ENCODE assay signal across 28 cellular contexts in genomic region chr4:150923945-150924344, GRCh38.
DNase-seq lines count a peak whose midpoint lies in the region; ATAC-seq, FAIRE-seq and TF ChIP-seq lines count a peak whose summit lies in the region.
"Had no signal": no experiment of that assay in that cellular context is flagged by ENCODE, and none has a peak within 500 bp of the region (broad histone marks: within the 10 kb centered on the region; RNA-seq: fewer than 3 reads in every experiment).

No MANE protein-coding gene starts in this region.

- H3K4me2 ChIP-seq in K562 (ENCODE audit: insufficient read depth, low read length): no peak overlapping the region
- H3K4me2 ChIP-seq: A549; BLaER1 treated with 17β-estradiol and CSF1 and Interleukin-3, amounts not matched to agents 10 nM and 100 nM had no signal

- no peak for TF ChIP-seq POLR2A in K562 (conservative IDR thresholded peaks at IDR 0.05)

- no peak for FAIRE-seq in K562 (lab: Jason Lieb, UNC)
- FAIRE-seq: A549, GM12878, GM12892, GM18507 had no signal

- in situ Hi-C loops in K562 (cut with MboI): no loop called here

- peak overlapping the region; percentile 45 for H3K27ac Mint-ChIP-seq in mesothelial cell of epicardium
- H3K27ac Mint-ChIP-seq: B cell; CD4-positive, alpha-beta memory T cell had no signal

- H3K9ac ChIP-seq in K562 (ENCODE audit: insufficient read depth in 1 of 2, low read depth in 2 of 2, low read length in 2 of 2): no peak overlapping the region
- H3K9ac ChIP-seq: BLaER1 treated with 17β-estradiol and CSF1 and Interleukin-3, amounts not matched to agents 10 nM and 100 nM had no signal

- H3K4me3 ChIP-seq in K562: no peak overlapping the region
- H3K4me3 ChIP-seq: A549; BLaER1 treated with 17β-estradiol and CSF1 and Interleukin-3, amounts not matched to agents 10 nM and 100 nM; GM12878 had no signal

- no peak overlapping the region for H3K4me3 Mint-ChIP-seq in mesothelial cell of epicardium
- H3K4me3 Mint-ChIP-seq: B cell; CD14-positive monocyte; CD4-positive, alpha-beta memory T cell; CD4-positive, CD25-positive, alpha-beta regulatory T cell; CD8-positive, alpha-beta memory T cell had no signal

- H3K36me3 Mint-ChIP-seq in mesothelial cell of epicardium: peaks cover 33% of the 10 kb centered on the region

- no peaks in the 10 kb centered on the region for H3K27me3 Mint-ChIP-seq in mesothelial cell of epicardium (ENCODE audit: low read depth)
- H3K27me3 Mint-ChIP-seq: B cell; CD4-positive, alpha-beta memory T cell; CD4-positive, CD25-positive, alpha-beta regulatory T cell; CD8-positive, alpha-beta memory T cell had no signal

- ATAC-seq in K562 (0 out of 3 replicates have a peak, but pooled peaks have one; percentile 18), SK-N-SH treated with all-trans-retinoic acid at 6 μM for 48 hours (no peak), HG02571 (IDR thresholded peaks at IDR 0.05; ENCODE audit: unreplicated experiment) (no peak)
- ATAC-seq: A549, GM12878 had no signal

- H3K4me1 Mint-ChIP-seq in mesothelial cell of epicardium: peaks cover 13% of the 10 kb centered on the region
- H3K4me1 Mint-ChIP-seq: B cell, CD14-positive monocyte had no signal

- no TSS peak for BruUV-seq in K562 (replicated peaks; lab: Mats Ljungman, UMichigan)

- no peak for TF ChIP-seq RAD21 in K562 (CRISPR knock-in tag; conservative IDR thresholded peaks at IDR 0.05 in 1 of 2, IDR thresholded peaks at IDR 0.05 in 1 of 2)

- H3K9me3 Mint-ChIP-seq in mesothelial cell of epicardium: peaks cover 8% of the 10 kb centered on the region
- H3K9me3 Mint-ChIP-seq: CD4-positive, alpha-beta memory T cell; CD4-positive, CD25-positive, alpha-beta regulatory T cell; CD8-positive, alpha-beta memory T cell had no signal

- WGBS in K562 (ENCODE audit: insufficient coverage, low coverage, missing lambda C conversion rate): 74% methylated on average over 1 of the region's 1 CpG

- no peaks in the 10 kb centered on the region for H3K9me3 ChIP-seq in K562 (replicated peaks; ENCODE audit: control insufficient read depth, insufficient read depth, low read depth, low read length)
- H3K9me3 ChIP-seq: A549; BLaER1 treated with 17β-estradiol and CSF1 and Interleukin-3, amounts not matched to agents 10 nM and 100 nM had no signal

- DNase-seq in HEK293T (ENCODE audit: extremely low spot score) (no peak), K562 (ENCODE audit: extremely low read depth in 1 of 4, low spot score in 3 of 4) (no peak), mesothelial cell of epicardium (ENCODE audit: low spot score in 2 of 2, unreplicated experiment in 2 of 2) (no peak), HT-29 (ENCODE audit: low spot score) (no peak)
- DNase-seq in stimulated activated CD4-positive, alpha-beta T cell treated with anti-CD3 and anti-CD28 coated beads, Interleukin-2, amount 100 ng/mL, for 24 hours: no peak
- DNase-seq: AML-193; CD4-positive, alpha-beta memory T cell; CD4-positive, CD25-positive, alpha-beta regulatory T cell; CD8-positive, alpha-beta memory T cell; COR-L47; DMS 273 treated with DMSO at 0.1 percent for 48 hours; DMS153; DMS53; DMS79; DND-41; EL; GDM1 had no signal

- POLR2A ChIA-PET in HEK293T (lab: Yijun Ruan, JAX): no interaction called here
- POLR2A ChIA-PET in K562 (lab: Yijun Ruan, JAX): no interaction called here

- peaks cover 62% of the 10 kb centered on the region for H3K36me3 ChIP-seq in K562 (ENCODE audit: control insufficient read depth, insufficient read depth, low read length)

- TF ChIP-seq EP300 in K562 (IDR thresholded peaks at IDR 0.05; ENCODE audit: low read length): no peak

- H3K27me3 ChIP-seq in K562 (ENCODE audit: control insufficient read depth in 2 of 2, insufficient read depth in 2 of 2, low read length in 2 of 2): no peaks in the 10 kb centered on the region
- H3K27me3 ChIP-seq: BLaER1 treated with 17β-estradiol and CSF1 and Interleukin-3, amounts not matched to agents 10 nM and 100 nM had no signal

- H2AFZ ChIP-seq in K562 (ENCODE audit: low read depth, low read length): no peak overlapping the region

- H3K9me1 ChIP-seq in K562 (ENCODE audit: control insufficient read depth, insufficient read depth, low read length): no peaks in the 10 kb centered on the region

- no peak for TF ChIP-seq CTCF in C4-2B (conservative IDR thresholded peaks at IDR 0.05)
- TF ChIP-seq CTCF in K562 (IDR thresholded peaks at IDR 0.05 in 2 of 3, conservative IDR thresholded peaks at IDR 0.05 in 1 of 3; ENCODE audit: insufficient read depth in 2 of 3, low read depth in 1 of 3, low read length in 3 of 3): no peak
- TF ChIP-seq CTCF in mesothelial cell of epicardium (IDR thresholded peaks at IDR 0.05; ENCODE audit: unreplicated experiment): no peak

- no peaks in the 10 kb centered on the region for H3K4me1 ChIP-seq in K562 (replicated peaks in 1 of 2; ENCODE audit: control insufficient read depth in 2 of 2, insufficient read depth in 2 of 2, low read length in 2 of 2)
- H3K4me1 ChIP-seq: BLaER1 treated with 17β-estradiol and CSF1 and Interleukin-3, amounts not matched to agents 10 nM and 100 nM had no signal

- intact Hi-C loops in K562 (cut with micrococcal nuclease): no loop called here

- CTCF ChIA-PET in HEK293T (lab: Yijun Ruan, JAX) (no interaction called here), K562 (lab: Yijun Ruan, JAX; ENCODE audit: low intra/inter-chr PET ratio) (no interaction called here)

- H4K20me1 ChIP-seq in K562 (replicated peaks; ENCODE audit: control insufficient read depth, insufficient read depth, low read length): no peaks in the 10 kb centered on the region
- H4K20me1 ChIP-seq: BLaER1 treated with 17β-estradiol and CSF1 and Interleukin-3, amounts not matched to agents 10 nM and 100 nM had no signal

- H3K27ac ChIP-seq in C4-2B: peak overlapping the region; percentile 72
- H3K27ac ChIP-seq in K562 (ENCODE audit: extremely low read depth, low read depth, low read length): no peak overlapping the region
- H3K27ac ChIP-seq: 22Rv1; A549; BLaER1 treated with 17β-estradiol and CSF1 and Interleukin-3, amounts not matched to agents 10 nM and 100 nM had no signal

- peaks cover 12% of the 10 kb centered on the region; the same call in 1 of the 3 replicates for H3K79me2 ChIP-seq in K562 (ENCODE audit: control insufficient read depth, insufficient read depth, low read length)

TF ChIP-seq in HEK293T, 16 proteins besides CTCF, POLR2A, EP300 and RAD21:
- TF ChIP-seq BHLHE40 (IDR thresholded peaks at IDR 0.05; ENCODE audit: borderline replicate concordance): no peak
- peak; percentile 78 for TF ChIP-seq PKNOX1 (IDR thresholded peaks at IDR 0.05)

TF ChIP-seq in K562, 482 proteins besides CTCF, POLR2A, EP300 and RAD21 (continues in another document):
- TF ChIP-seq MTF1 (CRISPR knock-in tag; IDR thresholded peaks at IDR 0.05; ENCODE audit: borderline replicate concordance) (no peak), RFX5 (IDR thresholded peaks at IDR 0.05; ENCODE audit: low read depth, low read length) (no peak), MEIS2 (IDR thresholded peaks at IDR 0.05; ENCODE audit: partially characterized antibody) (peak; percentile 62), FOXM1 (IDR thresholded peaks at IDR 0.05; ENCODE audit: low read depth) (no peak), FOXM1 (CRISPR knock-in tag; IDR thresholded peaks at IDR 0.05; ENCODE audit: low read depth) (no peak), ATF3 (IDR thresholded peaks at IDR 0.05) (no peak), ATF3 (CRISPR knock-in tag; conservative IDR thresholded peaks at IDR 0.05) (no peak), HDAC2 (IDR thresholded peaks at IDR 0.05) (no peak)

TF ChIP-seq in SK-N-SH treated with all-trans-retinoic acid at 6 μM for 48 hours, 23 proteins besides CTCF, POLR2A, EP300 and RAD21:
- TF ChIP-seq TCF4 (CRISPR knock-in tag; IDR thresholded peaks at IDR 0.05; ENCODE audit: borderline replicate concordance) (no peak), GLIS3 (CRISPR knock-in tag; IDR thresholded peaks at IDR 0.05) (no peak), BACH2 (CRISPR knock-in tag; IDR thresholded peaks at IDR 0.05; ENCODE audit: borderline replicate concordance) (no peak), PPARA (CRISPR knock-in tag; IDR thresholded peaks at IDR 0.05; ENCODE audit: borderline replicate concordance) (no peak)
